In genomic region chr7:157357129-157358040, GRCh38 we compare ENCODE assay signal across 9 cellular contexts. TPM values are rescaled to one million over a fixed set of nuclear protein-coding genes. Genes with fewer than 3 reads are reported as not detected.
A peak's percentile ranks its signal among the peaks of the same experiment; 100 is the strongest.
DNase-seq lines count a peak whose midpoint lies in the region; ATAC-seq and TF ChIP-seq lines count a peak whose summit lies in the region.
"Had no signal": no experiment of that assay in that cellular context is flagged by ENCODE, and none has a peak within 500 bp of the region (broad histone marks: within the 10 kb centered on the region; RNA-seq: fewer than 3 reads in every experiment).

No MANE protein-coding gene starts in this region.

- no peak for TF ChIP-seq CTCF in colonic mucosa (IDR thresholded peaks at IDR 0.05)

- DNase-seq in medulla oblongata (ENCODE audit: extremely low spot score) (peak; percentile 33), AML-193 (lab: John Stamatoyannopoulos, UW) (no peak), colonic mucosa (no peak)
- DNase-seq in stimulated activated CD4-positive, alpha-beta T cell treated with anti-CD3 and anti-CD28 coated beads, Interleukin-1b, Interleukin-23, amount 100 ng/mL, for 48 hours = no peak
- DNase-seq in stimulated activated CD8-positive, alpha-beta memory T cell treated with anti-CD3 and anti-CD28 coated beads, Interleukin-4, amount 100 ng/mL, for 48 hours = no peak
- DNase-seq: stimulated activated CD4-positive, alpha-beta T cell treated with anti-CD3 and anti-CD28 coated beads, Interleukin-12 subunit alpha, Interleukin-12 subunit beta, amount 100 ng/mL, for 4 hours had no signal

- H3K4me1 ChIP-seq in colonic mucosa = peaks cover 9% of the 10 kb centered on the region

- no peaks in the 10 kb centered on the region for H3K9me3 ChIP-seq in colonic mucosa

- ATAC-seq in GM18502 (IDR thresholded peaks at IDR 0.05; ENCODE audit: poor library complexity, unreplicated experiment) (peak; percentile 96), GM19468 (IDR thresholded peaks at IDR 0.05; ENCODE audit: extremely low read depth, unreplicated experiment) (peak; percentile 46), HG03442 (IDR thresholded peaks at IDR 0.05; ENCODE audit: unreplicated experiment) (peak; percentile 96)

- H3K36me3 ChIP-seq in colonic mucosa = no peaks in the 10 kb centered on the region

- no peak overlapping the region for H3K4me3 ChIP-seq in colonic mucosa

- intact Hi-C loops in colonic mucosa (cut with DNase I) = no loop called here

- no peak overlapping the region for H3K27ac ChIP-seq in colonic mucosa

- no peaks in the 10 kb centered on the region for H3K27me3 ChIP-seq in colonic mucosa

- H3K9ac ChIP-seq in colonic mucosa (ENCODE audit: low read depth in 2 of 2, low read length in 2 of 2) = no peak overlapping the region

RNA-seq across cellular contexts. Expression of gene DNAJB6, which starts 20.6 kb away (rescaled TPM):
- total RNA-seq in colonic mucosa = 10 to 100 TPM; 78.0 to 81.8 TPM

Comparison
In these comparisons a context has a peak if more than half of its experiments do, and no peak if none do; other contexts are left out.
1. ATAC-seq: peak in every context shown above with its lines; median percentile 96 in GM18502; 96 in HG03442; 46 in GM19468.